In the genomic region with DNA sequence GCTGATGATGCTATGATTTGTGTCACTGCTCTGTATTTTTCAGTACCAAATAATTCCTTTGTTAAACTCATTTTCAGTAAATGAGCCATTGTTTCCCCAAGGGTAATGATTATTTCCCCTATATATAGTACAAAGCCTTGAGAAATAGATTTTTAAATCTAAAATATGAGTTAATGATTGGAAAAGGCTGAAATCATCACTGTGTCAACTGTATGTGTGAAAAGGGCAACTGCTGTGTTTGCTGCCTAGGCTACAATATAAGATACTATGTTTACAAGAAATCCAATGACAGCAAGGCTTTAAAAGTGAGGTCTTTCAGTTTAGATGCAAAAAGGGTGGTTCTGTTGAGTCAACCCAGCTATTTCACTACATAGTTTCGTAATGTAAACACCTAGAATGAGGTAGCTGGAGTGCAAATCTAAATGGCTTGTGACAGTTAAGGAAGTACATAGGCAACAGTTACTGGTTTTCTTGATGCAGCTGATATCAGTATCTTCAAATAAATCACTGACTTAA, we compare ENCODE assay signal across 8 cellular contexts. TPM values are rescaled to one million over a fixed set of nuclear protein-coding genes. Genes with fewer than 3 reads are reported as not detected.
DNase-seq lines count a peak whose midpoint lies in the region; ATAC-seq and TF ChIP-seq lines count a peak whose summit lies in the region.

No MANE protein-coding gene starts in this region.

- H3K27me3 ChIP-seq in RWPE2 (ENCODE audit: insufficient read depth, poor library complexity, severe bottlenecking) (no peaks in the 10 kb centered on the region), lower lobe of right lung (ENCODE audit: low read depth) (no peaks in the 10 kb centered on the region)

- no peaks in the 10 kb centered on the region for H3K36me3 Mint-ChIP-seq in activated CD4-positive, alpha-beta T cell treated with anti-CD3 and anti-CD28 coated beads for 36 hours (ENCODE audit: low read depth)
- no peaks in the 10 kb centered on the region for H3K36me3 Mint-ChIP-seq in activated CD4-positive, alpha-beta T cell treated with anti-CD3 and anti-CD28 coated beads, Interleukin-2, amount 10 ng/mL, durations not matched to agents 7 days and 5 days (ENCODE audit: low read depth)

- POLR2A ChIA-PET in activated CD4-positive, alpha-beta T cell treated with anti-CD3 and anti-CD28 coated beads for 36 hours (lab: Charles Lee): interaction anchor here (0.8 kb wide), 1 partner anchor 224 kb away, joined by 3 read pairs; no protein-coding TSS in a partner anchor
- POLR2A ChIA-PET in activated CD4-positive, alpha-beta T cell treated with anti-CD3 and anti-CD28 coated beads, Interleukin-2, amount 10 ng/mL, durations not matched to agents 7 days and 5 days (lab: Charles Lee): no interaction called here

- no peaks in the 10 kb centered on the region for H3K27me3 Mint-ChIP-seq in activated CD4-positive, alpha-beta T cell treated with anti-CD3 and anti-CD28 coated beads for 36 hours
- H3K27me3 Mint-ChIP-seq in activated CD4-positive, alpha-beta T cell treated with anti-CD3 and anti-CD28 coated beads, Interleukin-2, amount 10 ng/mL, durations not matched to agents 7 days and 5 days: no peaks in the 10 kb centered on the region

- H3K36me3 ChIP-seq in RWPE2 (ENCODE audit: low read depth) (no peaks in the 10 kb centered on the region), lower lobe of right lung (no peaks in the 10 kb centered on the region)

- H3K9me3 Mint-ChIP-seq in activated CD4-positive, alpha-beta T cell treated with anti-CD3 and anti-CD28 coated beads for 36 hours (ENCODE audit: low read depth): no peaks in the 10 kb centered on the region
- no peaks in the 10 kb centered on the region for H3K9me3 Mint-ChIP-seq in activated CD4-positive, alpha-beta T cell treated with anti-CD3 and anti-CD28 coated beads, Interleukin-2, amount 10 ng/mL, durations not matched to agents 7 days and 5 days

- H3K27ac ChIP-seq in RWPE2 (ENCODE audit: poor library complexity, severe bottlenecking): peak overlapping the region; percentile 7
- peak overlapping the region; percentile 27 for H3K27ac ChIP-seq in lower lobe of right lung

- peak; percentile 92 for ATAC-seq in activated CD4-positive, alpha-beta T cell treated with anti-CD3 and anti-CD28 coated beads for 36 hours
- ATAC-seq in HG02943 (IDR thresholded peaks at IDR 0.05; ENCODE audit: low read depth, unreplicated experiment) (peak; percentile 65), RWPE2 (ENCODE audit: low read depth) (peak; percentile 76), lower lobe of right lung (peak; percentile 64 to 84)

- DNase-seq in activated CD4-positive, alpha-beta T cell treated with anti-CD3 and anti-CD28 coated beads for 36 hours: no peak
- no peak for DNase-seq in activated CD4-positive, alpha-beta T cell treated with anti-CD3 and anti-CD28 coated beads, Interleukin-2, amount 10 ng/mL, durations not matched to agents 7 days and 5 days
- DNase-seq in RWPE2 (ENCODE audit: low spot score) (no peak), lower lobe of right lung (no peak), DMS 273 treated with DMSO at 0.1 percent for 48 hours (lab: John Stamatoyannopoulos, UW) (no peak), cerebellar nuclear complex (lab: John Stamatoyannopoulos, UW) (no peak), DMS79 treated with DMSO at 0.1 percent for 48 hours (lab: John Stamatoyannopoulos, UW) (no peak)

- no peaks in the 10 kb centered on the region for H3K9me3 ChIP-seq in RWPE2 (ENCODE audit: severe bottlenecking)
- no peaks in the 10 kb centered on the region for H3K9me3 ChIP-seq in lower lobe of right lung

- H3K4me3 Mint-ChIP-seq in activated CD4-positive, alpha-beta T cell treated with anti-CD3 and anti-CD28 coated beads for 36 hours: no peak overlapping the region
- no peak overlapping the region for H3K4me3 Mint-ChIP-seq in activated CD4-positive, alpha-beta T cell treated with anti-CD3 and anti-CD28 coated beads, Interleukin-2, amount 10 ng/mL, durations not matched to agents 7 days and 5 days

- H3K4me3 ChIP-seq in RWPE2 (ENCODE audit: severe bottlenecking): no peak overlapping the region
- H3K4me3 ChIP-seq in lower lobe of right lung: no peak overlapping the region

- CTCF ChIA-PET in activated CD4-positive, alpha-beta T cell treated with anti-CD3 and anti-CD28 coated beads for 36 hours (lab: Charles Lee): interaction anchor here (1.4 to 1.7 kb wide), 3 partner anchors 10 to 18 kb away, joined by 5 read pairs; no protein-coding TSS in a partner anchor
- CTCF ChIA-PET in activated CD4-positive, alpha-beta T cell treated with anti-CD3 and anti-CD28 coated beads, Interleukin-2, amount 10 ng/mL, durations not matched to agents 7 days and 5 days (lab: Charles Lee): interaction anchor here (1.1 kb wide), 1 partner anchor 11 kb away, joined by 6 read pairs; no protein-coding TSS in a partner anchor

- TF ChIP-seq CTCF in RWPE2 (IDR thresholded peaks at IDR 0.05; ENCODE audit: poor library complexity, severe bottlenecking): no peak
- no peak for TF ChIP-seq CTCF in lower lobe of right lung (IDR thresholded peaks at IDR 0.05)

- H3K4me1 ChIP-seq in RWPE2 (ENCODE audit: insufficient read depth, poor library complexity, severe bottlenecking) (peaks cover 13% of the 10 kb centered on the region), lower lobe of right lung (peaks cover 53% of the 10 kb centered on the region)

- peaks cover 35% of the 10 kb centered on the region for H3K4me1 Mint-ChIP-seq in activated CD4-positive, alpha-beta T cell treated with anti-CD3 and anti-CD28 coated beads for 36 hours
- H3K4me1 Mint-ChIP-seq in activated CD4-positive, alpha-beta T cell treated with anti-CD3 and anti-CD28 coated beads, Interleukin-2, amount 10 ng/mL, durations not matched to agents 7 days and 5 days: peaks cover 20% of the 10 kb centered on the region

- intact Hi-C loops in activated CD4-positive, alpha-beta T cell treated with anti-CD3 and anti-CD28 coated beads for 36 hours (cut with DNase I, micrococcal nuclease): loop anchor here (1.0 kb wide), 2 partner anchors 8 to 11 kb away; no protein-coding TSS in a partner anchor
- intact Hi-C loops in lower lobe of right lung (cut with DNase I): no loop called here

- no peak overlapping the region for H3K27ac Mint-ChIP-seq in activated CD4-positive, alpha-beta T cell treated with anti-CD3 and anti-CD28 coated beads for 36 hours
- H3K27ac Mint-ChIP-seq in activated CD4-positive, alpha-beta T cell treated with anti-CD3 and anti-CD28 coated beads, Interleukin-2, amount 10 ng/mL, durations not matched to agents 7 days and 5 days: no peak overlapping the region

RNA-seq across cellular contexts. Expression of a gene that starts 15.3 kb away (rescaled TPM):
- total RNA-seq in activated CD4-positive, alpha-beta T cell treated with anti-CD3 and anti-CD28 coated beads for 36 hours: 1 to 10 TPM; 7.1 to 8.8 TPM
- total RNA-seq in activated CD4-positive, alpha-beta T cell treated with anti-CD3 and anti-CD28 coated beads, Interleukin-2, amount 10 ng/mL, durations not matched to agents 7 days and 5 days: 10 to 100 TPM; 13.3 to 15.7 TPM
- 23.8 TPM for total RNA-seq in lower lobe of right lung
